1 cellular context compared by ENCODE assay signal in genomic region chr7:30791126-30791525, GRCh38.
TF ChIP-seq lines count a peak whose summit lies in the region.

No MANE protein-coding gene starts in this region.

TF ChIP-seq in K562, 482 proteins besides CTCF, POLR2A, EP300 and RAD21:
- TF ChIP-seq ELF4 (CRISPR knock-in tag; IDR thresholded peaks at IDR 0.05) (no peak), PYGO2 (tag; IDR thresholded peaks at IDR 0.05) (no peak), ARHGAP35 (IDR thresholded peaks at IDR 0.05; ENCODE audit: partially characterized antibody) (no peak), CTCFL (IDR thresholded peaks at IDR 0.05; ENCODE audit: borderline replicate concordance, insufficient read depth, low read depth, low read length, poor library complexity, severe bottlenecking) (peak; percentile 19), SMC3 (conservative IDR thresholded peaks at IDR 0.05; ENCODE audit: insufficient read depth, low read depth, low read length) (0 out of 2 replicates have a peak, but pooled peaks have one; percentile 13), DDX20 (tag; IDR thresholded peaks at IDR 0.05; ENCODE audit: low read depth) (no peak), ZNF507 (tag; conservative IDR thresholded peaks at IDR 0.05) (no peak)
